In genomic region chr11:64035581-64035980, GRCh38 we compare ENCODE assay signal across 8 cellular contexts. TPM values are rescaled to one million over a fixed set of nuclear protein-coding genes. Genes with fewer than 3 reads are reported as not detected.
DNase-seq lines count a peak whose midpoint lies in the region; ATAC-seq and TF ChIP-seq lines count a peak whose summit lies in the region.

TSS of gene FLRT1 (plus strand) at chr11:64035931. CDS start at chr11:64116268, 80,337 bp downstream.

- no peaks in the 10 kb centered on the region for H3K36me3 Mint-ChIP-seq in neural crest cell (ENCODE audit: low read depth)

- H3K4me1 Mint-ChIP-seq in neural crest cell: peaks cover 19% of the 10 kb centered on the region

- peaks cover 51% of the 10 kb centered on the region for H3K27me3 Mint-ChIP-seq in neural crest cell (ENCODE audit: low read depth)

- peak within 1 kb of the TSS; percentile 57 for H3K27ac Mint-ChIP-seq in neural crest cell (ENCODE audit: unreplicated experiment)

- H3K9me3 Mint-ChIP-seq in neural crest cell: no peaks in the 10 kb centered on the region

- H3K4me3 ChIP-seq in AG04449 (ENCODE audit: low read depth, low read length): peak within 1 kb of the TSS; percentile 54
- H3K4me3 ChIP-seq in HUES48 (ENCODE audit: low read depth, low read length): peak within 1 kb of the TSS; percentile 57
- peak within 1 kb of the TSS; percentile 54 to 92 (median 77) for H3K4me3 ChIP-seq in dorsolateral prefrontal cortex

- 0 out of 2 replicates have a peak, but pooled peaks cover 11% of the 10 kb centered on the region for H3K4me1 ChIP-seq in HUES48 (ENCODE audit: control insufficient read depth, insufficient read depth, low read length)

- ATAC-seq in GM21529 (IDR thresholded peaks at IDR 0.05; ENCODE audit: unreplicated experiment) (no peak), GM18858 (IDR thresholded peaks at IDR 0.05; ENCODE audit: unreplicated experiment) (no peak)

- H3K4me3 Mint-ChIP-seq in neural crest cell: peak within 1 kb of the TSS; percentile 79

- TF ChIP-seq CTCF in AG04449 (IDR thresholded peaks at IDR 0.05; ENCODE audit: insufficient read depth, low read length, missing control alignments): no peak
- TF ChIP-seq CTCF in dorsolateral prefrontal cortex (IDR thresholded peaks at IDR 0.05 in 54 of 56, conservative IDR thresholded peaks at IDR 0.05 in 2 of 56; ENCODE audit: low read depth in 1 of 56, partially characterized antibody in 56 of 56): peak in 7 of 56 donors; percentile 7 to 29 (median 16)
- TF ChIP-seq CTCF in neural crest cell (conservative IDR thresholded peaks at IDR 0.05): no peak

- intact Hi-C loops in dorsolateral prefrontal cortex (cut with DNase I): loop anchor here (2.0 to 5.0 kb wide), 2 partner anchors 33 to 35 kb away; no protein-coding TSS in a partner anchor

- H3K9me3 ChIP-seq in HUES48 (ENCODE audit: control insufficient read depth, insufficient read depth, low read length): no peaks in the 10 kb centered on the region

- H3K27ac ChIP-seq in HUES48 (ENCODE audit: low read depth, low read length) (no peak within 1 kb of the TSS), dorsolateral prefrontal cortex (peak within 1 kb of the TSS; percentile 49 to 96 (median 90))

- H3K36me3 ChIP-seq in HUES48 (ENCODE audit: control insufficient read depth, insufficient read depth, low read length): no peaks in the 10 kb centered on the region

- H3K27me3 ChIP-seq in HUES48 (ENCODE audit: control insufficient read depth, insufficient read depth, low read length) (peaks cover 94% of the 10 kb centered on the region), dorsolateral prefrontal cortex (no peaks in the 10 kb centered on the region)

- no peak within 1 kb of the TSS for H3K9ac ChIP-seq in HUES48 (ENCODE audit: low read depth, low read length)

- no peak for DNase-seq in AG04449 (ENCODE audit: low read depth, low spot score)
- peak in 3 of 10 donors; percentile 41 to 73 (median 53) for DNase-seq in dorsolateral prefrontal cortex
- DNase-seq in neural crest cell (ENCODE audit: low read depth, low spot score): no peak
- DNase-seq in stimulated activated CD4-positive, alpha-beta T cell treated with anti-CD3 and anti-CD28 coated beads, Interleukin-1b, Interleukin-23, amount 100 ng/mL, for 48 hours: no peak
- DNase-seq in hepatic stellate cell (ENCODE audit: low spot score): no peak

- CTCF ChIA-PET in AG04449 (lab: Yijun Ruan, JAX): interaction anchor here (1.2 to 6.2 kb wide), 4 partner anchors 10 to 115 kb away, joined by 3 to 60 read pairs (median 6); no protein-coding TSS in a partner anchor

- POLR2A ChIA-PET in AG04449 (lab: Yijun Ruan, JAX): no interaction called here

RNA-seq across cellular contexts. Expression of gene FLRT1, which starts in this region (rescaled TPM):
- 10 to 100 TPM in 101 of 120 experiments, 1 to 10 TPM in 19; 5.1 to 24.0 (median 13.6) TPM for total RNA-seq in dorsolateral prefrontal cortex
- total RNA-seq in neural crest cell: 2.4 and 3.0 TPM in 2 replicates
